In genomic region chr13:66661336-66661735, GRCh38 we compare ENCODE assay signal across 1 cellular context.
TF ChIP-seq lines count a peak whose summit lies in the region.

No MANE protein-coding gene starts in this region.

TF ChIP-seq in IMR-90, 13 proteins besides CTCF, POLR2A, EP300 and RAD21 (continued from another document):
- TF ChIP-seq CEBPB (IDR thresholded peaks at IDR 0.05; ENCODE audit: low read depth, low read length) (no peak), RCOR1 (IDR thresholded peaks at IDR 0.05; ENCODE audit: insufficient replicate concordance, low read length) (no peak), SMC3 (IDR thresholded peaks at IDR 0.05; ENCODE audit: low read depth, low read length) (no peak)
